Comparison of ENCODE assay signal across 1 cellular context in the genomic region with DNA sequence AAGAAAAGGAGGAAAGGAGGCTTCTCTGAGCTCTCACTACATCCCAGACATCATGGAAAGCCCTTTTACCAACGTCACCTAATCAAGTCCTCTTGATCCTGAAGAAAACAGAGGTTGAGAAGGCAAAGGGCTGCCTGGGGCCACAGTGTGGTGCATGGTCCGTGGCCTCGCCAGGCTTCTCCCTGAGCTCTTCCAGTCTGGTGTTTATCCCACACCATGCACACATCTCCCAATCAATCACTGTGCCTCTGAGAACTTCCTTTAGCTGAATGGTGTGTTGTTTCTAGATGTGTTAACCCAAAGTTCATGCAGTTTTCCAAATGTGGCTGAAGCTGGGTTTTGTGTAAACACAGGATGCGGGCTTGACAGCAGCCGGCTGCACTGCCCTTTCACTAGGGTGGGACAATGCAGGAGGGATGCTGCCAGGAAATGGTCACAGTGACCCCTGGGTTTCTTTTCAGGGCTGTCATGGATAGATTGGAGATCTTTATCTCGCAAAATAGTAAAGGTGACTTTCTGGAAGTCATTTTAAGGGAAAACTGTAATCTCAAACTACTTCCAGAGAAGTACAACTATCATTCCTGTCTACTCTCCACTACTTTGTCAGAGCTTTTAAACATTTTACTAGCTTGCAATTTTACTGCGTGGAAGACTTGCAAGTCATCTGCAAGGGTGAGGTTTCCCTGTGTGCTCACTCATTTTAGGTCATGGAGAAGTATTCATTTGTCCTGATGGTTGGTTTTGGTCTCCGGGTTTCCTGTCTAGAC.
TF ChIP-seq lines count a peak whose summit lies in the region.

No MANE protein-coding gene starts in this region.

TF ChIP-seq in HepG2, 621 proteins besides CTCF, POLR2A, EP300 and RAD21 (continued from another document and continues in another):
- no peak for TF ChIP-seq XBP1 (CRISPR knock-in tag; IDR thresholded peaks at IDR 0.05)
- TF ChIP-seq, protein P1, sequence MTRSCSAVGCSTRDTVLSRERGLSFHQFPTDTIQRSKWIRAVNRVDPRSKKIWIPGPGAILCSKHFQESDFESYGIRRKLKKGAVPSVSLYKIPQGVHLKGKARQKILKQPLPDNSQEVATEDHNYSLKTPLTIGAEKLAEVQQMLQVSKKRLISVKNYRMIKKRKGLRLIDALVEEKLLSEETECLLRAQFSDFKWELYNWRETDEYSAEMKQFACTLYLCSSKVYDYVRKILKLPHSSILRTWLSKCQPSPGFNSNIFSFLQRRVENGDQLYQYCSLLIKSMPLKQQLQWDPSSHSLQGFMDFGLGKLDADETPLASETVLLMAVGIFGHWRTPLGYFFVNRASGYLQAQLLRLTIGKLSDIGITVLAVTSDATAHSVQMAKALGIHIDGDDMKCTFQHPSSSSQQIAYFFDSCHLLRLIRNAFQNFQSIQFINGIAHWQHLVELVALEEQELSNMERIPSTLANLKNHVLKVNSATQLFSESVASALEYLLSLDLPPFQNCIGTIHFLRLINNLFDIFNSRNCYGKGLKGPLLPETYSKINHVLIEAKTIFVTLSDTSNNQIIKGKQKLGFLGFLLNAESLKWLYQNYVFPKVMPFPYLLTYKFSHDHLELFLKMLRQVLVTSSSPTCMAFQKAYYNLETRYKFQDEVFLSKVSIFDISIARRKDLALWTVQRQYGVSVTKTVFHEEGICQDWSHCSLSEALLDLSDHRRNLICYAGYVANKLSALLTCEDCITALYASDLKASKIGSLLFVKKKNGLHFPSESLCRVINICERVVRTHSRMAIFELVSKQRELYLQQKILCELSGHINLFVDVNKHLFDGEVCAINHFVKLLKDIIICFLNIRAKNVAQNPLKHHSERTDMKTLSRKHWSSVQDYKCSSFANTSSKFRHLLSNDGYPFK (CRISPR knock-in tag; IDR thresholded peaks at IDR 0.05; ENCODE audit: borderline replicate concordance) = peak; percentile 82; the same call in 1 of the 2 replicates
- TF ChIP-seq GPN1 (CRISPR knock-in tag; IDR thresholded peaks at IDR 0.05; ENCODE audit: borderline replicate concordance) = no peak
- TF ChIP-seq, protein P2, sequence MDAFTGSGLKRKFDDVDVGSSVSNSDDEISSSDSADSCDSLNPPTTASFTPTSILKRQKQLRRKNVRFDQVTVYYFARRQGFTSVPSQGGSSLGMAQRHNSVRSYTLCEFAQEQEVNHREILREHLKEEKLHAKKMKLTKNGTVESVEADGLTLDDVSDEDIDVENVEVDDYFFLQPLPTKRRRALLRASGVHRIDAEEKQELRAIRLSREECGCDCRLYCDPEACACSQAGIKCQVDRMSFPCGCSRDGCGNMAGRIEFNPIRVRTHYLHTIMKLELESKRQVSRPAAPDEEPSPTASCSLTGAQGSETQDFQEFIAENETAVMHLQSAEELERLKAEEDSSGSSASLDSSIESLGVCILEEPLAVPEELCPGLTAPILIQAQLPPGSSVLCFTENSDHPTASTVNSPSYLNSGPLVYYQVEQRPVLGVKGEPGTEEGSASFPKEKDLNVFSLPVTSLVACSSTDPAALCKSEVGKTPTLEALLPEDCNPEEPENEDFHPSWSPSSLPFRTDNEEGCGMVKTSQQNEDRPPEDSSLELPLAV (CRISPR knock-in tag; conservative IDR thresholded peaks at IDR 0.05; ENCODE audit: low read depth) = no peak
- peak; percentile 53; the same call in 1 of the 2 replicates for TF ChIP-seq ZNF629 (CRISPR knock-in tag; conservative IDR thresholded peaks at IDR 0.05)
- TF ChIP-seq, protein P3, sequence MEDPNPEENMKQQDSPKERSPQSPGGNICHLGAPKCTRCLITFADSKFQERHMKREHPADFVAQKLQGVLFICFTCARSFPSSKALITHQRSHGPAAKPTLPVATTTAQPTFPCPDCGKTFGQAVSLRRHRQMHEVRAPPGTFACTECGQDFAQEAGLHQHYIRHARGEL (CRISPR knock-in tag; IDR thresholded peaks at IDR 0.05) = 0 out of 2 replicates have a peak, but pooled peaks have one; percentile 18
- 0 out of 2 replicates have a peak, but pooled peaks have one; percentile 18 for TF ChIP-seq RBAK (CRISPR knock-in tag; IDR thresholded peaks at IDR 0.05)
- no peak for TF ChIP-seq HNRNPK (IDR thresholded peaks at IDR 0.05; ENCODE audit: low read depth, low read length, poor library complexity, severe bottlenecking)
- peak; percentile 36; the same call in 1 of the 2 replicates for TF ChIP-seq ZNF720 (CRISPR knock-in tag; IDR thresholded peaks at IDR 0.05)
- TF ChIP-seq AGO2 (optimal IDR thresholded peaks at IDR 0.05; ENCODE audit: low read depth, low read length) = no peak
- peak; percentile 76; the same call in 1 of the 2 replicates for TF ChIP-seq TOPORS (CRISPR knock-in tag; IDR thresholded peaks at IDR 0.05)
- TF ChIP-seq KDM2A (CRISPR knock-in tag; IDR thresholded peaks at IDR 0.05; ENCODE audit: borderline replicate concordance, low read depth) = peak; percentile 69; the same call in 1 of the 2 replicates
- no peak for TF ChIP-seq RARG (CRISPR knock-in tag; IDR thresholded peaks at IDR 0.05; ENCODE audit: low read depth)
- TF ChIP-seq, protein P4, sequence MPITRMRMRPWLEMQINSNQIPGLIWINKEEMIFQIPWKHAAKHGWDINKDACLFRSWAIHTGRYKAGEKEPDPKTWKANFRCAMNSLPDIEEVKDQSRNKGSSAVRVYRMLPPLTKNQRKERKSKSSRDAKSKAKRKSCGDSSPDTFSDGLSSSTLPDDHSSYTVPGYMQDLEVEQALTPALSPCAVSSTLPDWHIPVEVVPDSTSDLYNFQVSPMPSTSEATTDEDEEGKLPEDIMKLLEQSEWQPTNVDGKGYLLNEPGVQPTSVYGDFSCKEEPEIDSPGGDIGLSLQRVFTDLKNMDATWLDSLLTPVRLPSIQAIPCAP (CRISPR knock-in tag; IDR thresholded peaks at IDR 0.05; ENCODE audit: low read depth) = peak; percentile 78
- TF ChIP-seq ZNF546 (CRISPR knock-in tag; conservative IDR thresholded peaks at IDR 0.05) = no peak
- TF ChIP-seq, protein P5, sequence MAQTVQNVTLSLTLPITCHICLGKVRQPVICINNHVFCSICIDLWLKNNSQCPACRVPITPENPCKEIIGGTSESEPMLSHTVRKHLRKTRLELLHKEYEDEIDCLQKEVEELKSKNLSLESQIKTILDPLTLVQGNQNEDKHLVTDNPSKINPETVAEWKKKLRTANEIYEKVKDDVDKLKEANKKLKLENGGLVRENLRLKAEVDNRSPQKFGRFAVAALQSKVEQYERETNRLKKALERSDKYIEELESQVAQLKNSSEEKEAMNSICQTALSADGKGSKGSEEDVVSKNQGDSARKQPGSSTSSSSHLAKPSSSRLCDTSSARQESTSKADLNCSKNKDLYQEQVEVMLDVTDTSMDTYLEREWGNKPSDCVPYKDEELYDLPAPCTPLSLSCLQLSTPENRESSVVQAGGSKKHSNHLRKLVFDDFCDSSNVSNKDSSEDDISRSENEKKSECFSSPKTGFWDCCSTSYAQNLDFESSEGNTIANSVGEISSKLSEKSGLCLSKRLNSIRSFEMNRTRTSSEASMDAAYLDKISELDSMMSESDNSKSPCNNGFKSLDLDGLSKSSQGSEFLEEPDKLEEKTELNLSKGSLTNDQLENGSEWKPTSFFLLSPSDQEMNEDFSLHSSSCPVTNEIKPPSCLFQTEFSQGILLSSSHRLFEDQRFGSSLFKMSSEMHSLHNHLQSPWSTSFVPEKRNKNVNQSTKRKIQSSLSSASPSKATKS (CRISPR knock-in tag; IDR thresholded peaks at IDR 0.05) = no peak
- TF ChIP-seq SIX1 (CRISPR knock-in tag; IDR thresholded peaks at IDR 0.05; ENCODE audit: borderline replicate concordance) = peak; percentile 93; the same call in 1 of the 2 replicates
- peak; percentile 41; the same call in 1 of the 2 replicates for TF ChIP-seq ZFP36L2 (CRISPR knock-in tag; IDR thresholded peaks at IDR 0.05)
- TF ChIP-seq CENPX (CRISPR knock-in tag; IDR thresholded peaks at IDR 0.05) = no peak
- TF ChIP-seq SNAPC2 (CRISPR knock-in tag; IDR thresholded peaks at IDR 0.05) = peak; percentile 91
- 0 out of 2 replicates have a peak, but pooled peaks have one; percentile 8 for TF ChIP-seq PAWR (CRISPR knock-in tag; IDR thresholded peaks at IDR 0.05; ENCODE audit: borderline replicate concordance)
- TF ChIP-seq SOX5 (CRISPR knock-in tag; IDR thresholded peaks at IDR 0.05; ENCODE audit: borderline replicate concordance) = peak; percentile 98
- TF ChIP-seq, protein P6, sequence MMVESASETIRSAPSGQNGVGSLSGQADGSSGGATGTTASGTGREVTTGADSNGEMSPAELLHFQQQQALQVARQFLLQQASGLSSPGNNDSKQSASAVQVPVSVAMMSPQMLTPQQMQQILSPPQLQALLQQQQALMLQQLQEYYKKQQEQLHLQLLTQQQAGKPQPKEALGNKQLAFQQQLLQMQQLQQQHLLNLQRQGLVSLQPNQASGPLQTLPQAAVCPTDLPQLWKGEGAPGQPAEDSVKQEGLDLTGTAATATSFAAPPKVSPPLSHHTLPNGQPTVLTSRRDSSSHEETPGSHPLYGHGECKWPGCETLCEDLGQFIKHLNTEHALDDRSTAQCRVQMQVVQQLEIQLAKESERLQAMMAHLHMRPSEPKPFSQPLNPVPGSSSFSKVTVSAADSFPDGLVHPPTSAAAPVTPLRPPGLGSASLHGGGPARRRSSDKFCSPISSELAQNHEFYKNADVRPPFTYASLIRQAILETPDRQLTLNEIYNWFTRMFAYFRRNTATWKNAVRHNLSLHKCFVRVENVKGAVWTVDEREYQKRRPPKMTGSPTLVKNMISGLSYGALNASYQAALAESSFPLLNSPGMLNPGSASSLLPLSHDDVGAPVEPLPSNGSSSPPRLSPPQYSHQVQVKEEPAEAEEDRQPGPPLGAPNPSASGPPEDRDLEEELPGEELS (CRISPR knock-in tag; IDR thresholded peaks at IDR 0.05) = peak; percentile 99
- TF ChIP-seq NFE2L2 (IDR thresholded peaks at IDR 0.05; ENCODE audit: low read length) = no peak
- peak; percentile 28 for TF ChIP-seq JARID2 (CRISPR knock-in tag; IDR thresholded peaks at IDR 0.05; ENCODE audit: insufficient replicate concordance)
- no peak for TF ChIP-seq ZNF225 (CRISPR knock-in tag; IDR thresholded peaks at IDR 0.05)
- no peak for TF ChIP-seq ZNF10 (CRISPR knock-in tag; IDR thresholded peaks at IDR 0.05; ENCODE audit: borderline replicate concordance, low read depth)
- TF ChIP-seq ZNF430 (CRISPR knock-in tag; IDR thresholded peaks at IDR 0.05) = peak; percentile 95
- no peak for TF ChIP-seq ZBTB7A (CRISPR knock-in tag; IDR thresholded peaks at IDR 0.05)
- TF ChIP-seq YEATS4 (CRISPR knock-in tag; IDR thresholded peaks at IDR 0.05; ENCODE audit: borderline replicate concordance) = peak; percentile 77
- TF ChIP-seq, protein P7, sequence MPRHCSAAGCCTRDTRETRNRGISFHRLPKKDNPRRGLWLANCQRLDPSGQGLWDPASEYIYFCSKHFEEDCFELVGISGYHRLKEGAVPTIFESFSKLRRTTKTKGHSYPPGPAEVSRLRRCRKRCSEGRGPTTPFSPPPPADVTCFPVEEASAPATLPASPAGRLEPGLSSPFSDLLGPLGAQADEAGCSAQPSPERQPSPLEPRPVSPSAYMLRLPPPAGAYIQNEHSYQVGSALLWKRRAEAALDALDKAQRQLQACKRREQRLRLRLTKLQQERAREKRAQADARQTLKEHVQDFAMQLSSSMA (CRISPR knock-in tag; IDR thresholded peaks at IDR 0.05) = peak; percentile 36; the same call in 1 of the 2 replicates
- no peak; the same call in 1 of the 2 replicates for TF ChIP-seq ZNF572 (CRISPR knock-in tag; IDR thresholded peaks at IDR 0.05)
- peak; percentile 64; the same call in 1 of the 2 replicates for TF ChIP-seq NR2F2 (IDR thresholded peaks at IDR 0.05; ENCODE audit: borderline replicate concordance, low read depth)
- peak; percentile 96 for TF ChIP-seq MED8 (CRISPR knock-in tag; IDR thresholded peaks at IDR 0.05; ENCODE audit: insufficient replicate concordance)
- TF ChIP-seq NFRKB (IDR thresholded peaks at IDR 0.05) = no peak
- TF ChIP-seq, protein P8, sequence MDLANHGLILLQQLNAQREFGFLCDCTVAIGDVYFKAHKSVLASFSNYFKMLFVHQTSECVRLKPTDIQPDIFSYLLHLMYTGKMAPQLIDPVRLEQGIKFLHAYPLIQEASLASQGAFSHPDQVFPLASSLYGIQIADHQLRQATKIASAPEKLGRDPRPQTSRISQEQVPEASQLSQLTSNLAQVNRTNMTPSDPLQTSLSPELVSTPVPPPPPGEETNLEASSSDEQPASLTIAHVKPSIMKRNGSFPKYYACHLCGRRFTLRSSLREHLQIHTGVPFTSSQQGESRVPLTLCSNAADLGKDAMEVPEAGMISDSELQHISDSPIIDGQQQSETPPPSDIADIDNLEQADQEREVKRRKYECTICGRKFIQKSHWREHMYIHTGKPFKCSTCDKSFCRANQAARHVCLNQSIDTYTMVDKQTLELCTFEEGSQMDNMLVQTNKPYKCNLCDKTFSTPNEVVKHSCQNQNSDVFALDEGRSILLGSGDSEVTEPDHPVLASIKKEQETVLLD (CRISPR knock-in tag; IDR thresholded peaks at IDR 0.05; ENCODE audit: low read depth) = no peak
- peak; percentile 32; the same call in 1 of the 2 replicates for TF ChIP-seq SIN3A (IDR thresholded peaks at IDR 0.05; ENCODE audit: borderline replicate concordance, low read depth, low read length)
- TF ChIP-seq RARA (CRISPR knock-in tag; IDR thresholded peaks at IDR 0.05) = peak; percentile 98
- TF ChIP-seq U2AF1 (optimal IDR thresholded peaks at IDR 0.05; ENCODE audit: low read depth, low read length) = no peak
- TF ChIP-seq, protein P9, sequence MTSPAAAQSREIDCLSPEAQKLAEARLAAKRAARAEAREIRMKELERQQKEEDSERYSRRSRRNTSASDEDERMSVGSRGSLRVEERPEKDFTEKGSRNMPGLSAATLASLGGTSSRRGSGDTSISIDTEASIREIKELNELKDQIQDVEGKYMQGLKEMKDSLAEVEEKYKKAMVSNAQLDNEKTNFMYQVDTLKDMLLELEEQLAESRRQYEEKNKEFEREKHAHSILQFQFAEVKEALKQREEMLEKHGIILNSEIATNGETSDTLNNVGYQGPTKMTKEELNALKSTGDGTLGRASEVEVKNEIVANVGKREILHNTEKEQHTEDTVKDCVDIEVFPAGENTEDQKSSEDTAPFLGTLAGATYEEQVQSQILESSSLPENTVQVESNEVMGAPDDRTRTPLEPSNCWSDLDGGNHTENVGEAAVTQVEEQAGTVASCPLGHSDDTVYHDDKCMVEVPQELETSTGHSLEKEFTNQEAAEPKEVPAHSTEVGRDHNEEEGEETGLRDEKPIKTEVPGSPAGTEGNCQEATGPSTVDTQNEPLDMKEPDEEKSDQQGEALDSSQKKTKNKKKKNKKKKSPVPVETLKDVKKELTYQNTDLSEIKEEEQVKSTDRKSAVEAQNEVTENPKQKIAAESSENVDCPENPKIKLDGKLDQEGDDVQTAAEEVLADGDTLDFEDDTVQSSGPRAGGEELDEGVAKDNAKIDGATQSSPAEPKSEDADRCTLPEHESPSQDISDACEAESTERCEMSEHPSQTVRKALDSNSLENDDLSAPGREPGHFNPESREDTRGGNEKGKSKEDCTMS (CRISPR knock-in tag; conservative IDR thresholded peaks at IDR 0.05) = peak; percentile 71; the same call in 1 of the 2 replicates
- no peak for TF ChIP-seq ZNF768 (CRISPR knock-in tag; IDR thresholded peaks at IDR 0.05)
- TF ChIP-seq, protein P10, sequence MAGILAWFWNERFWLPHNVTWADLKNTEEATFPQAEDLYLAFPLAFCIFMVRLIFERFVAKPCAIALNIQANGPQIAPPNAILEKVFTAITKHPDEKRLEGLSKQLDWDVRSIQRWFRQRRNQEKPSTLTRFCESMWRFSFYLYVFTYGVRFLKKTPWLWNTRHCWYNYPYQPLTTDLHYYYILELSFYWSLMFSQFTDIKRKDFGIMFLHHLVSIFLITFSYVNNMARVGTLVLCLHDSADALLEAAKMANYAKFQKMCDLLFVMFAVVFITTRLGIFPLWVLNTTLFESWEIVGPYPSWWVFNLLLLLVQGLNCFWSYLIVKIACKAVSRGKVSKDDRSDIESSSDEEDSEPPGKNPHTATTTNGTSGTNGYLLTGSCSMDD (CRISPR knock-in tag; IDR thresholded peaks at IDR 0.05) = no peak
